ENCODE assay signal across 20 cellular contexts in the genomic region with DNA sequence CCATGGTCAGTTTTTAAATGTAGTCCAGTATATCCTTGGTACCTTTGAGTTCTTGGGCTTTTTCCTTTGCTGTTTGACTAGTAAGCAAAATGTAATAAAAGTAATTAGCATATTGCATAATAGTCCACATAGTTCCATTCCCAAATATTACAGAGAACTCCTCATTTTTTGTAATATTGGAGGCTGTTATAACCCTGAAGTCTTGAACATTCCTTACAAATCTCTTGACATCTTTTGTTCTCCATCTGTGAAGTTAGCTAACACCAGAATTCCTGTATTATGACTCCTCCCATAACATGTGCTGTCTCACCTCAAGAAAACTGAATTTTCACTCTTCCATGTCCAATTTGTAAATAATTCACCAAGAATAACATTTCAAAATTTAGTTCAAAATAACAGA. TPM values are rescaled to one million over a fixed set of nuclear protein-coding genes. Genes with fewer than 3 reads are reported as not detected.
DNase-seq lines count a peak whose midpoint lies in the region; ATAC-seq and TF ChIP-seq lines count a peak whose summit lies in the region.
"Had no signal": no experiment of that assay in that cellular context is flagged by ENCODE, and none has a peak within 500 bp of the region (broad histone marks: within the 10 kb centered on the region; RNA-seq: fewer than 3 reads in every experiment).

No MANE protein-coding gene starts in this region.

- H3K27me3 Mint-ChIP-seq in activated T-cell treated with anti-CD3 and anti-CD28 coated beads, Interleukin-2, amount 50 U/mL, for 72 hours (ENCODE audit: low read depth), result no peaks in the 10 kb centered on the region
- H3K27me3 Mint-ChIP-seq in activated T-helper 17 cell treated with anti-CD3 and anti-CD28 coated beads, Interleukin-2, amount 50 U/mL, for 72 hours, result no peaks in the 10 kb centered on the region
- H3K27me3 Mint-ChIP-seq: activated CD4-positive, alpha-beta T cell treated with anti-CD3 and anti-CD28 coated beads, Interleukin-2, amount 10 ng/mL, durations not matched to agents 7 days and 5 days; type B pancreatic cell had no signal

- H3K27ac Mint-ChIP-seq in activated T-cell treated with anti-CD3 and anti-CD28 coated beads, Interleukin-2, amount 50 U/mL, for 72 hours, result peak overlapping the region; percentile 84
- peak overlapping the region; percentile 72 for H3K27ac Mint-ChIP-seq in activated T-helper 17 cell treated with anti-CD3 and anti-CD28 coated beads, Interleukin-2, amount 50 U/mL, for 72 hours
- H3K27ac Mint-ChIP-seq: activated CD4-positive, alpha-beta T cell treated with anti-CD3 and anti-CD28 coated beads, Interleukin-2, amount 10 ng/mL, durations not matched to agents 7 days and 5 days; type B pancreatic cell had no signal

- H3K4me1 ChIP-seq in spleen, result peaks cover 4 to 92% (median 55%) of the 10 kb centered on the region in 6 donors

- no peak overlapping the region for H3K4me3 ChIP-seq in fibroblast of the aortic adventitia (ENCODE audit: low read depth, low read length)
- H3K4me3 ChIP-seq in spleen, result no peak overlapping the region
- H3K4me3 ChIP-seq: heart right ventricle had no signal

- H3K27me3 ChIP-seq in spleen (replicated peaks in 1 of 7), result no peaks in the 10 kb centered on the region
- H3K27me3 ChIP-seq: heart right ventricle had no signal

- H3K27ac ChIP-seq in spleen, result no peak overlapping the region

- ATAC-seq in activated T-cell treated with anti-CD3 and anti-CD28 coated beads, Interleukin-2, amount 50 U/mL, for 72 hours (replicated peaks in 1 of 2), result no peak
- no peak for ATAC-seq in activated T-helper 17 cell treated with anti-CD3 and anti-CD28 coated beads, Interleukin-2, amount 50 U/mL, for 72 hours (replicated peaks)
- no peak for ATAC-seq in GM18861 (IDR thresholded peaks at IDR 0.05; ENCODE audit: unreplicated experiment)
- ATAC-seq: heart right ventricle, PC-3 had no signal

- intact Hi-C loops in spleen (cut with DNase I; ENCODE audit: low total_unique reads), result no loop called here

- H3K36me3 Mint-ChIP-seq in activated T-cell treated with anti-CD3 and anti-CD28 coated beads, Interleukin-2, amount 50 U/mL, for 72 hours (ENCODE audit: insufficient read depth in 2 of 2), result peaks cover 1 to 4% of the 10 kb centered on the region in 2 donors
- H3K36me3 Mint-ChIP-seq in activated T-helper 17 cell treated with anti-CD3 and anti-CD28 coated beads, Interleukin-2, amount 50 U/mL, for 72 hours (ENCODE audit: low read depth), result peaks cover 65% of the 10 kb centered on the region

- no peak for TF ChIP-seq POLR2A in spleen (IDR thresholded peaks at IDR 0.05)

- no peak for DNase-seq in activated T-cell treated with anti-CD3 and anti-CD28 coated beads, Interleukin-2, amount 50 U/mL, for 72 hours
- DNase-seq in activated T-cell treated with anti-CD3 and anti-CD28 coated beads, Interleukin-2, amount 50 U/mL, for 1 hour, result no peak
- DNase-seq in fibroblast of the aortic adventitia (ENCODE audit: low read depth) (peak; percentile 60), renal cortical epithelial cell (ENCODE audit: low read depth) (peak; percentile 57), HuH-7 (ENCODE audit: low spot score) (no peak), spleen (no peak)
- DNase-seq: activated CD4-positive, alpha-beta T cell treated with anti-CD3 and anti-CD28 coated beads, Interleukin-2, amount 10 ng/mL, durations not matched to agents 7 days and 5 days; aorta; cortex of kidney; erythroblast; heart right ventricle; islet precursor cell; NCI-H2029 treated with DMSO at 0.1 percent for 48 hours; NCI-H524; PC-3; SK-N-SH; stimulated activated naive CD4-positive, alpha-beta T cell had no signal

- peaks cover 0 to 5% (median 0%) of the 10 kb centered on the region in 6 donors for H3K36me3 ChIP-seq in spleen

- H3K9me3 Mint-ChIP-seq in activated T-cell treated with anti-CD3 and anti-CD28 coated beads, Interleukin-2, amount 50 U/mL, for 72 hours, result no peaks in the 10 kb centered on the region
- no peaks in the 10 kb centered on the region for H3K9me3 Mint-ChIP-seq in activated T-helper 17 cell treated with anti-CD3 and anti-CD28 coated beads, Interleukin-2, amount 50 U/mL, for 72 hours
- H3K9me3 Mint-ChIP-seq: type B pancreatic cell had no signal

- H3K9me3 ChIP-seq in spleen, result no peaks in the 10 kb centered on the region
- H3K9me3 ChIP-seq: heart right ventricle, SK-N-SH had no signal

- TF ChIP-seq CTCF in fibroblast of the aortic adventitia (IDR thresholded peaks at IDR 0.05; ENCODE audit: insufficient read depth, low read length) (no peak), spleen (IDR thresholded peaks at IDR 0.05 in 8 of 11, conservative IDR thresholded peaks at IDR 0.05 in 3 of 11) (no peak)

- peaks cover 73% of the 10 kb centered on the region for H3K4me1 Mint-ChIP-seq in activated T-cell treated with anti-CD3 and anti-CD28 coated beads, Interleukin-2, amount 50 U/mL, for 72 hours (ENCODE audit: low read depth)
- peaks cover 38% of the 10 kb centered on the region for H3K4me1 Mint-ChIP-seq in activated T-helper 17 cell treated with anti-CD3 and anti-CD28 coated beads, Interleukin-2, amount 50 U/mL, for 72 hours

- peak overlapping the region in 1 of 2 donors; percentile 55 for H3K4me3 Mint-ChIP-seq in activated T-cell treated with anti-CD3 and anti-CD28 coated beads, Interleukin-2, amount 50 U/mL, for 72 hours
- peak overlapping the region; percentile 19 for H3K4me3 Mint-ChIP-seq in activated T-helper 17 cell treated with anti-CD3 and anti-CD28 coated beads, Interleukin-2, amount 50 U/mL, for 72 hours
- H3K4me3 Mint-ChIP-seq: activated CD4-positive, alpha-beta T cell treated with anti-CD3 and anti-CD28 coated beads, Interleukin-2, amount 10 ng/mL, durations not matched to agents 7 days and 5 days; type B pancreatic cell had no signal

RNA-seq across cellular contexts. Expression of gene CREB1, which starts 17.1 kb away (rescaled TPM):
- 100 to 1,000 TPM; 125 to 143 TPM for total RNA-seq in activated T-cell treated with anti-CD3 and anti-CD28 coated beads, Interleukin-2, amount 50 U/mL, for 72 hours
- 10 to 100 TPM; 84.2 to 97.5 TPM for total RNA-seq in activated T-helper 17 cell treated with anti-CD3 and anti-CD28 coated beads, Interleukin-2, amount 50 U/mL, for 72 hours
- total RNA-seq in fibroblast of the aortic adventitia (ENCODE audit: low replicate concordance) (28.6 and 52.4 TPM in 2 replicates), renal cortical epithelial cell (41.3 and 68.4 TPM in 2 replicates), spleen (10 to 100 TPM; 70.2 to 94.7 (median 83.9) TPM)
- 1 to 10 TPM; 8.4 to 9.8 (median 8.6) TPM for polyA plus RNA-seq in spleen

Comparison
In these comparisons a context has a peak if more than half of its experiments do, and no peak if none do; other contexts are left out.
1. DNase-seq: peak in fibroblast of the aortic adventitia (single experiment) and renal cortical epithelial cell (single experiment); none in activated T-cell treated with anti-CD3 and anti-CD28 coated beads, Interleukin-2, amount 50 U/mL, for 72 hours (0 of 2), activated T-cell treated with anti-CD3 and anti-CD28 coated beads, Interleukin-2, amount 50 U/mL, for 1 hour (single experiment), HuH-7 (single experiment) and spleen (single experiment).